Comparison of ENCODE assay signal across 11 cellular contexts in the genomic region with DNA sequence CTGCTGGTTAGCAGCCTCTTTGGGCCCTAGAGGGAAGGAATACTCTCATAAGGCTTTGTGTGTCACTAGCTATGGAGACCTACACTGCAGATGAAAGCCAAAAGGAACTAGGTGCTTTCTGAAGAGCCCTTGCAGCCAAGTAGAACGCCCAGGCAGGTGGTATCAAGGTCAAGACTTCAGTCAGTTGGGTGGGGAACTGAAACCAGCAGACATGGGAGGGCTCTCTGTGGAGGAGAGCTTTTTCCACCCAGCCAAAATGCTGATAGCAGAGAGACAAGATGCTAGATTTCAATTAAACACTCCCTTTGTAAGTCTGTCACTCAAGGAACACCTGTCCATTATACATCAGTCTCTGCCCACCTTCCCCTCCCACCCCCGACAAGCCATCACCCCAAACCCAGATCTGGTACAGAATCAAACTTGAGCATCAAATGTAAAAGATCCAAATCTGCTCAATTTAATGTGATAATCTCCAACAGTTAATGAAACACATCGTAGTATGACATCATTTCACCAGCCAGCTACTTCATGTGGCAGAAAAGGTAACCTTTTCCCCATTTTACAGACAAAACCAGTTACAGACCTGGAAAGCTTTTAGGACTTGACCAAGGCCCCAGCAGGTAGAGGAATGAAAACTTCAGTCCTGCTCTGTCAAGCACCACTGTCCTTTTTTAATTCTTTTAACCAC. TPM values are rescaled to one million over a fixed set of nuclear protein-coding genes. Genes with fewer than 3 reads are reported as not detected.
DNase-seq lines count a peak whose midpoint lies in the region; ATAC-seq, FAIRE-seq and TF ChIP-seq lines count a peak whose summit lies in the region.
"Had no signal": no experiment of that assay in that cellular context is flagged by ENCODE, and none has a peak within 500 bp of the region (broad histone marks: within the 10 kb centered on the region; RNA-seq: fewer than 3 reads in every experiment).

No MANE protein-coding gene starts in this region.

- POLR2A ChIA-PET in CD4-positive, alpha-beta memory T cell (lab: Charles Lee; ENCODE audit: partially characterized antibody): interaction anchor here (1.4 kb wide), 1 partner anchor 14 kb away, joined by 4 read pairs; no protein-coding TSS in a partner anchor
- POLR2A ChIA-PET in RWPE1 (lab: Yijun Ruan, JAX; ENCODE audit: low non-redundant PET): no interaction called here

- H3K27ac ChIP-seq in CD4-positive, alpha-beta memory T cell (ENCODE audit: low read depth, low read length): no peak overlapping the region
- H3K27ac ChIP-seq in RWPE1 (0 out of 2 replicates have a peak overlapping the region, but pooled peaks have one; percentile 12), SJCRH30 (no peak overlapping the region)

- TF ChIP-seq CTCF in RWPE1 (conservative IDR thresholded peaks at IDR 0.05; ENCODE audit: low read depth): no peak

- H3K9me3 Mint-ChIP-seq in CD4-positive, alpha-beta memory T cell: no peaks in the 10 kb centered on the region

- peaks cover 17% of the 10 kb centered on the region for H3K4me1 ChIP-seq in CD4-positive, alpha-beta memory T cell (ENCODE audit: insufficient read depth, low read length)
- H3K4me1 ChIP-seq in SJCRH30: no peaks in the 10 kb centered on the region

- no peaks in the 10 kb centered on the region for H3K27me3 Mint-ChIP-seq in CD4-positive, alpha-beta memory T cell

- peak; percentile 87 for FAIRE-seq in GM19239 (lab: Jason Lieb, UNC)

- intact Hi-C loops in CD4-positive, alpha-beta memory T cell (cut with micrococcal nuclease): no loop called here

- ATAC-seq in HG02943 (IDR thresholded peaks at IDR 0.05; ENCODE audit: low read depth, unreplicated experiment): peak; percentile 76

- peaks cover 9 to 22% (median 16%) of the 10 kb centered on the region in 4 donors for H3K4me1 Mint-ChIP-seq in CD4-positive, alpha-beta memory T cell

- H3K4me3 ChIP-seq in CD4-positive, alpha-beta memory T cell (ENCODE audit: low read length in 2 of 2): no peak overlapping the region
- no peak overlapping the region for H3K4me3 ChIP-seq in SJCRH30

- no peaks in the 10 kb centered on the region for H3K9me3 ChIP-seq in CD4-positive, alpha-beta memory T cell (ENCODE audit: control insufficient read depth in 1 of 2, low read length in 2 of 2)
- H3K9me3 ChIP-seq in SJCRH30 (replicated peaks): no peaks in the 10 kb centered on the region

- CTCF ChIA-PET in CD4-positive, alpha-beta memory T cell (lab: Charles Lee; ENCODE audit: partially characterized antibody): interaction anchor here (0.7 to 1.9 kb wide), 8 partner anchors 11 to 305 kb away, joined by 3 to 10 read pairs (median 4); a partner anchor contains a TSS
- CTCF ChIA-PET in RWPE1 (lab: Yijun Ruan, JAX): no interaction called here

- peaks cover 49% of the 10 kb centered on the region for H3K36me3 ChIP-seq in CD4-positive, alpha-beta memory T cell (ENCODE audit: insufficient read depth, low read length)
- peaks cover 61% of the 10 kb centered on the region for H3K36me3 ChIP-seq in SJCRH30

- H3K27me3 ChIP-seq in CD4-positive, alpha-beta memory T cell (ENCODE audit: insufficient read depth, low read length): no peaks in the 10 kb centered on the region
- no peaks in the 10 kb centered on the region for H3K27me3 ChIP-seq in SJCRH30

- H3K36me3 Mint-ChIP-seq in CD4-positive, alpha-beta memory T cell: peaks cover 32 to 72% of the 10 kb centered on the region in 2 donors

- no peak overlapping the region for H3K4me3 Mint-ChIP-seq in CD4-positive, alpha-beta memory T cell

- DNase-seq in CD4-positive, alpha-beta memory T cell: no peak
- peak; percentile 60 for DNase-seq in GM19239 (ENCODE audit: insufficient read length, low spot score)
- no peak for DNase-seq in RWPE1 (ENCODE audit: low spot score)
- DNase-seq in medulla oblongata (ENCODE audit: extremely low spot score): no peak
- DNase-seq in stimulated activated CD4-positive, alpha-beta T cell treated with anti-CD3 and anti-CD28 coated beads, Interleukin-12 subunit alpha, Interleukin-12 subunit beta, amount 100 ng/mL, for 4 hours: no peak
- no peak for DNase-seq in T-helper 9 cell
- DNase-seq in SJCRH30: no peak
- DNase-seq: cerebellar nuclear complex; stimulated activated CD4-positive, alpha-beta T cell treated with anti-CD3 and anti-CD28 coated beads, Interleukin-4, amount 100 ng/mL, for 1 hour; T-helper 1 cell had no signal

- H3K27ac Mint-ChIP-seq in CD4-positive, alpha-beta memory T cell: peak overlapping the region in 4 of 7 donors; percentile 11 to 73 (median 48)

RNA-seq across cellular contexts. Expression of a gene that starts 14.6 kb away (rescaled TPM):
- 10 to 100 TPM; 77.1 to 80.3 TPM for total RNA-seq in CD4-positive, alpha-beta memory T cell
- polyA plus RNA-seq in CD4-positive, alpha-beta memory T cell: 10 to 100 TPM; 15.1 to 22.8 TPM
- 28.0 and 33.4 TPM in 2 replicates for total RNA-seq in SJCRH30 (2014; rRNA removed; shearing (Covaris generic))

RNA-seq across cellular contexts. Expression of a gene that starts 48.4 kb away (rescaled TPM):
- total RNA-seq in CD4-positive, alpha-beta memory T cell: 10 to 100 TPM; 33.2 to 34.7 TPM
- 10 to 100 TPM; 11.4 to 21.4 TPM for polyA plus RNA-seq in CD4-positive, alpha-beta memory T cell
- 14.6 and 17.6 TPM in 2 replicates for total RNA-seq in SJCRH30 (2014; rRNA removed; shearing (Covaris generic))
